In the genomic region with DNA sequence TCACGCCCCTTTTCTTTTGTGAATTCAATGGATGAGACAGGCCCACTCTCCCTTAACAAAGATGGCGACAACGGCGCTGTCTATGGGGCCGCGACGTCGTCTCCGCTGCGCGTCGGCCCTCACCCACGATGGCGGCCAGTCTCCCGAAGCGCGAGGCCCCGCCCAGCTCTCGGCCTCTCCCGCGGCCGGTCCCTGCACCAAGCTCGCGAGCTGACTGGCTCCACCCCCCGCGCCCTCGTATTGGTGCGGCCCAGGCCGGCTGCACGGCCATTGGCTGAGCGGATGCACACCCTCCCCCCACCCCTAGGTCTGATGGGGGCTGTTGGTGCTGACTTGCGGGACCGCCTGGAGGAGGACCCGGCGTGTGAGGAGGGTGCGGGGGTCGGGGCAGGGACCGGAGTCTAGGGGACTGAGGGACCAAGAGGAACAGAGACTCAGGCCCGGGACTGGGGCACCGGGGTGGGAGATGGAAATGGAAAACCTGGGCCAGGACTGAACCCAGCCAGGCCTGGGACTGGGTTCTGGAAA, we compare ENCODE assay signal across 9 cellular contexts. TPM values are rescaled to one million over a fixed set of nuclear protein-coding genes. Genes with fewer than 3 reads are reported as not detected.
DNase-seq lines count a peak whose midpoint lies in the region; ATAC-seq and TF ChIP-seq lines count a peak whose summit lies in the region.
"Had no signal": no experiment of that assay in that cellular context is flagged by ENCODE, and none has a peak within 500 bp of the region (broad histone marks: within the 10 kb centered on the region; RNA-seq: fewer than 3 reads in every experiment).

No MANE protein-coding gene starts in this region.

- H2BK5ac ChIP-seq in IMR-90 (ENCODE audit: low read depth, low read length, poor library complexity, severe bottlenecking): peak overlapping the region; percentile 75

- peak overlapping the region; percentile 34; the same call in 1 of the 2 replicates for H3K18ac ChIP-seq in IMR-90 (ENCODE audit: low read depth, low read length)

- H3K4me3 ChIP-seq in IMR-90 (ENCODE audit: insufficient read depth, low read depth, low read length) (peak overlapping the region; percentile 49), Peyer's patch (peak overlapping the region; percentile 37 to 56 (median 47)), fibroblast of mammary gland (ENCODE audit: control insufficient read depth, low read depth, low read length) (peak overlapping the region; percentile 65)

- H4K8ac ChIP-seq in IMR-90 (ENCODE audit: low read depth in 2 of 2, low read length in 2 of 2): peak overlapping the region; percentile 88 to 94

- TF ChIP-seq POLR2A in IMR-90 (IDR thresholded peaks at IDR 0.05; ENCODE audit: low read depth, low read length): no peak
- TF ChIP-seq POLR2A in Peyer's patch (IDR thresholded peaks at IDR 0.05): peak in 1 of 2 donors; percentile 56

- peaks cover 4% of the 10 kb centered on the region for H3K9me1 ChIP-seq in IMR-90 (ENCODE audit: insufficient read depth, low read length)

- H3K9ac ChIP-seq in IMR-90 (ENCODE audit: low read depth, low read length): peak overlapping the region; percentile 87

- peak overlapping the region; percentile 86 for H3K4me3 Mint-ChIP-seq in CD4-positive, alpha-beta T cell
- peak overlapping the region; percentile 86 for H3K4me3 Mint-ChIP-seq in natural killer cell
- H3K4me3 Mint-ChIP-seq in stimulated activated naive B cell treated with anti-CD40 and anti-IgM and Interleukin-4, amounts not matched to agents 10 μg/mL and 1 μg/mL and 100 μg/mL, for 72 hours: peak overlapping the region; percentile 87

- H2BK120ac ChIP-seq in IMR-90 (ENCODE audit: low read depth, low read length): 0 out of 2 replicates have a peak overlapping the region, but pooled peaks have one; percentile 38

- H2AK5ac ChIP-seq in IMR-90 (ENCODE audit: low read depth, low read length): peak overlapping the region; percentile 38

- in situ Hi-C loops in IMR-90 (cut with MboI; ENCODE audit: low sequenced_read_pairs): no loop called here

- POLR2A ChIA-PET in CD4-positive, alpha-beta T cell (lab: Charles Lee): interaction anchor here (0.8 to 3.6 kb wide), 6 partner anchors 10 to 303 kb away, joined by 3 to 38 read pairs (median 6); a partner anchor contains a TSS
- POLR2A ChIA-PET in IMR-90 (lab: Charles Lee; ENCODE audit: unreplicated experiment): interaction anchor here (0.6 kb wide), 1 partner anchor 250 kb away, joined by 17 read pairs; no protein-coding TSS in a partner anchor

- peak; percentile 88 to 97 (median 94) for DNase-seq in CD4-positive, alpha-beta T cell
- DNase-seq in IMR-90: peak; percentile 97
- peak; percentile 98 to 99 (median 99) for DNase-seq in Peyer's patch
- peak; percentile 93 for DNase-seq in activated effector memory CD4-positive, alpha-beta T cell treated with Interleukin-2 at 50 U/mL for 16 hours
- peak; percentile 95 for DNase-seq in fibroblast of mammary gland (ENCODE audit: low read depth)
- DNase-seq in natural killer cell: peak; percentile 88
- DNase-seq in stimulated activated naive B cell treated with anti-CD40 and anti-IgM and Interleukin-4, amounts not matched to agents 10 μg/mL and 1 μg/mL and 100 μg/mL, for 72 hours: peak; percentile 95

- H3K4me1 ChIP-seq in IMR-90 (ENCODE audit: control insufficient read depth, insufficient read depth, low read length): peaks cover 7% of the 10 kb centered on the region
- H3K4me1 ChIP-seq in Peyer's patch: peaks cover 0 to 54% (median 15%) of the 10 kb centered on the region in 4 donors

- peak overlapping the region; percentile 66; the same call in 1 of the 2 replicates for H4K5ac ChIP-seq in IMR-90 (ENCODE audit: low read depth, low read length)

- H2AFZ ChIP-seq in IMR-90 (replicated peaks; ENCODE audit: low read length, poor library complexity): peak overlapping the region; percentile 87

- H3K27me3 Mint-ChIP-seq in CD4-positive, alpha-beta T cell: no peaks in the 10 kb centered on the region
- no peaks in the 10 kb centered on the region for H3K27me3 Mint-ChIP-seq in natural killer cell (ENCODE audit: low read depth in 2 of 2)
- no peaks in the 10 kb centered on the region for H3K27me3 Mint-ChIP-seq in stimulated activated naive B cell treated with anti-CD40 and anti-IgM and Interleukin-4, amounts not matched to agents 10 μg/mL and 1 μg/mL and 100 μg/mL, for 72 hours

- no TSS peak for BruUV-seq in IMR-90 (replicated peaks; lab: Mats Ljungman, UMichigan)

- H3K9me3 ChIP-seq in CD4-positive, alpha-beta T cell (ENCODE audit: control insufficient read depth, low read length): no peaks in the 10 kb centered on the region
- no peaks in the 10 kb centered on the region for H3K9me3 ChIP-seq in IMR-90 (ENCODE audit: control insufficient read depth, insufficient read depth, low read length)
- no peaks in the 10 kb centered on the region for H3K9me3 ChIP-seq in Peyer's patch

- H3K9me3 Mint-ChIP-seq in CD4-positive, alpha-beta T cell: no peaks in the 10 kb centered on the region
- H3K9me3 Mint-ChIP-seq in natural killer cell: no peaks in the 10 kb centered on the region
- no peaks in the 10 kb centered on the region for H3K9me3 Mint-ChIP-seq in stimulated activated naive B cell treated with anti-CD40 and anti-IgM and Interleukin-4, amounts not matched to agents 10 μg/mL and 1 μg/mL and 100 μg/mL, for 72 hours

- peak overlapping the region; percentile 77 for H3K27ac Mint-ChIP-seq in CD4-positive, alpha-beta T cell
- H3K27ac Mint-ChIP-seq in natural killer cell: peak overlapping the region; percentile 82 to 87
- peak overlapping the region; percentile 94 for H3K27ac Mint-ChIP-seq in stimulated activated naive B cell treated with anti-CD40 and anti-IgM and Interleukin-4, amounts not matched to agents 10 μg/mL and 1 μg/mL and 100 μg/mL, for 72 hours

- no peaks in the 10 kb centered on the region for H4K20me1 ChIP-seq in IMR-90 (ENCODE audit: insufficient read depth, low read length)

- WGBS in IMR-90 (ENCODE audit: extremely low coverage in 2 of 2, insufficient read length in 1 of 2), 2 experiments: no CpG with 5 or more reads among the region's 40 CpGs

- peaks cover 6% of the 10 kb centered on the region; the same call in 1 of the 2 replicates for H3K36me3 ChIP-seq in IMR-90 (ENCODE audit: control insufficient read depth, insufficient read depth, low read length)
- peaks cover 0 to 9% (median 0%) of the 10 kb centered on the region in 3 donors for H3K36me3 ChIP-seq in Peyer's patch

- peak; percentile 77 for ATAC-seq in CD4-positive, alpha-beta T cell (ENCODE audit: poor library complexity)
- ATAC-seq in GM21360 (IDR thresholded peaks at IDR 0.05; ENCODE audit: unreplicated experiment) (peak; percentile 63), IMR-90 (ENCODE audit: low read depth) (peak; percentile 89), natural killer cell (peak; percentile 72 to 84 (median 74))
- ATAC-seq in stimulated activated naive B cell treated with anti-CD40 and anti-IgM and Interleukin-4, amounts not matched to agents 10 μg/mL and 1 μg/mL and 100 μg/mL, for 72 hours (replicated peaks): peak; percentile 78 to 81

- no peak for TF ChIP-seq RAD21 in IMR-90 (IDR thresholded peaks at IDR 0.05; ENCODE audit: low read length)

- H3K36me3 Mint-ChIP-seq in CD4-positive, alpha-beta T cell (ENCODE audit: low read depth): peaks cover 36% of the 10 kb centered on the region
- no peaks in the 10 kb centered on the region for H3K36me3 Mint-ChIP-seq in natural killer cell
- peaks cover 21 to 29% of the 10 kb centered on the region in 2 donors for H3K36me3 Mint-ChIP-seq in stimulated activated naive B cell treated with anti-CD40 and anti-IgM and Interleukin-4, amounts not matched to agents 10 μg/mL and 1 μg/mL and 100 μg/mL, for 72 hours

- peak overlapping the region; percentile 94 for H2AK9ac ChIP-seq in IMR-90 (replicated peaks; ENCODE audit: low read depth, low read length, poor library complexity)

- H3K27me3 ChIP-seq in CD4-positive, alpha-beta T cell (ENCODE audit: control insufficient read depth, insufficient read depth, low read length): no peaks in the 10 kb centered on the region
- H3K27me3 ChIP-seq in IMR-90 (ENCODE audit: control insufficient read depth, insufficient read depth, low read length): no peaks in the 10 kb centered on the region
- no peaks in the 10 kb centered on the region for H3K27me3 ChIP-seq in Peyer's patch

- H3K4me2 ChIP-seq in IMR-90 (ENCODE audit: low read depth, low read length): peak overlapping the region; percentile 90

- H3K23ac ChIP-seq in IMR-90 (ENCODE audit: low read depth, low read length): peak overlapping the region; percentile 77; the same call in 1 of the 2 replicates

- dilution Hi-C loops in IMR-90 (cut with HindIII; ENCODE audit: low sequenced_read_pairs, unreplicated experiment): no loop called here

- H2BK15ac ChIP-seq in IMR-90 (ENCODE audit: low read depth, low read length): 0 out of 3 replicates have a peak overlapping the region, but pooled peaks have one; percentile 17

- peak overlapping the region; percentile 82 for H3K56ac ChIP-seq in IMR-90 (ENCODE audit: extremely low read depth, insufficient read depth, low read length)

- H3K79me1 ChIP-seq in IMR-90 (ENCODE audit: low read depth in 1 of 2, low read length in 2 of 2): peaks cover 13 to 35% of the 10 kb centered on the region in 2 experiments

- H3K4ac ChIP-seq in IMR-90 (ENCODE audit: low read depth, low read length): peak overlapping the region; percentile 91

- CTCF ChIA-PET in CD4-positive, alpha-beta T cell (lab: Charles Lee): interaction anchor here (0.8 to 1.3 kb wide), 3 partner anchors 15 to 369 kb away, joined by 3 to 4 read pairs (median 3); a partner anchor contains a TSS
- CTCF ChIA-PET in IMR-90 (lab: Yijun Ruan, JAX): no interaction called here

- no peak overlapping the region for H2BK20ac ChIP-seq in IMR-90 (ENCODE audit: low read depth, low read length)

- H3K27ac ChIP-seq in CD4-positive, alpha-beta T cell (ENCODE audit: low read depth, low read length): peak overlapping the region; percentile 58
- peak overlapping the region; percentile 84 for H3K27ac ChIP-seq in IMR-90 (ENCODE audit: insufficient read depth, low read length)
- H3K27ac ChIP-seq in Peyer's patch: peak overlapping the region; percentile 73 to 90 (median 88)

- intact Hi-C loops in CD4-positive, alpha-beta T cell (cut with DNase I, micrococcal nuclease): loop anchor here in 1 of 2 experiments (1.0 to 10.0 kb wide), 2 partner anchors 10 to 371 kb away; a partner anchor contains a TSS
- intact Hi-C loops in IMR-90 (cut with micrococcal nuclease): no loop called here
- intact Hi-C loops in natural killer cell (cut with micrococcal nuclease): no loop called here

- H3K14ac ChIP-seq in IMR-90 (replicated peaks; ENCODE audit: low read depth, low read length): peak overlapping the region; percentile 91

- TF ChIP-seq CTCF in CD4-positive, alpha-beta T cell (IDR thresholded peaks at IDR 0.05): no peak
- TF ChIP-seq CTCF in IMR-90 (conservative IDR thresholded peaks at IDR 0.05; ENCODE audit: low read depth, low read length): no peak
- TF ChIP-seq CTCF in Peyer's patch (IDR thresholded peaks at IDR 0.05): peak in 2 of 6 experiments; percentile 4 to 8
- no peak for TF ChIP-seq CTCF in fibroblast of mammary gland (conservative IDR thresholded peaks at IDR 0.05; ENCODE audit: control insufficient read depth, insufficient read depth, low read depth, low read length)
- no peak for TF ChIP-seq CTCF in natural killer cell (IDR thresholded peaks at IDR 0.05)

- peak overlapping the region; percentile 84 for H4K91ac ChIP-seq in IMR-90 (ENCODE audit: insufficient read depth, low read depth, low read length)

- H3K4me1 Mint-ChIP-seq in CD4-positive, alpha-beta T cell (ENCODE audit: low read depth): peaks cover 40% of the 10 kb centered on the region
- H3K4me1 Mint-ChIP-seq in natural killer cell: peaks cover 40 to 61% of the 10 kb centered on the region in 2 donors
- H3K4me1 Mint-ChIP-seq in stimulated activated naive B cell treated with anti-CD40 and anti-IgM and Interleukin-4, amounts not matched to agents 10 μg/mL and 1 μg/mL and 100 μg/mL, for 72 hours: peaks cover 48 to 69% of the 10 kb centered on the region in 2 donors

RNA-seq across cellular contexts. Expression of a gene that starts 4.8 kb away (rescaled TPM):
- 10 to 100 TPM; 14.1 to 15.3 TPM for total RNA-seq in CD4-positive, alpha-beta T cell
- total RNA-seq in IMR-90 (2012; rRNA removed): 1.6 and 1.7 TPM in 2 replicates
- polyA plus RNA-seq in IMR-90 (2012; rRNA removed): 9.9 and 11.9 TPM in 2 replicates
- polyA plus RNA-seq in IMR-90 (2012; cell fraction: cytosol; rRNA removed): 10.3 and 12.8 TPM in 2 replicates
- 24.1 and 56.8 TPM in 2 replicates for polyA plus RNA-seq in IMR-90 (2012; cell fraction: nucleus; rRNA removed; ENCODE audit: low replicate concordance)
- 100 to 1,000 TPM in 2 of 4 donors, 10 to 100 TPM in 2; 34.7 to 121 (median 96.7) TPM for total RNA-seq in Peyer's patch
- 10 to 100 TPM; 18.6 to 28.3 (median 23.2) TPM for total RNA-seq in natural killer cell

RNA-seq across cellular contexts. Expression of a gene that starts 5.2 kb away (rescaled TPM):
- 1,000 to 10,000 TPM; 2,820 to 2,913 TPM for total RNA-seq in CD4-positive, alpha-beta T cell
- 1,909 and 2,552 TPM in 2 replicates for total RNA-seq in IMR-90 (2012; rRNA removed)
- 1,897 and 2,254 TPM in 2 replicates for polyA plus RNA-seq in IMR-90 (2012; rRNA removed)
- 2,745 and 3,594 TPM in 2 replicates for polyA plus RNA-seq in IMR-90 (2012; cell fraction: cytosol; rRNA removed)
- polyA plus RNA-seq in IMR-90 (2012; cell fraction: nucleus; rRNA removed; ENCODE audit: low replicate concordance): 695 and 912 TPM in 2 replicates
- total RNA-seq in Peyer's patch: 1,000 to 10,000 TPM; 1,077 to 1,595 (median 1,505) TPM
- 1,000 to 10,000 TPM in 2 of 3 donors, 100 to 1,000 TPM in 1; 900 to 1,086 (median 1,066) TPM for total RNA-seq in natural killer cell

RNA-seq across cellular contexts. Expression of a gene that starts 9.3 kb away (rescaled TPM):
- 1 to 10 TPM; 1.6 to 2.6 TPM for total RNA-seq in CD4-positive, alpha-beta T cell
- total RNA-seq in IMR-90 (2012; rRNA removed) (0.36 and 0.56 TPM in 2 replicates), Peyer's patch (100 to 1,000 TPM in 3 of 4 donors, 10 to 100 TPM in 1; 58.6 to 203 (median 130) TPM), natural killer cell (1 to 10 TPM in 2 of 3 donors, under 1 TPM in 1; 0.70 to 1.3 (median 1.1) TPM)
- 0.05 and 0.17 TPM in 2 replicates for polyA plus RNA-seq in IMR-90 (2012; rRNA removed)
- not detected in 2 replicates for polyA plus RNA-seq in IMR-90 (2012; cell fraction: cytosol; rRNA removed)
- polyA plus RNA-seq in IMR-90 (2012; cell fraction: nucleus; rRNA removed; ENCODE audit: low replicate concordance): 0.11 and 0.25 TPM in 2 replicates
- total RNA-seq: glomerular endothelial cell had no signal

RNA-seq across cellular contexts. Expression of a gene that starts 13.0 kb away (rescaled TPM):
- total RNA-seq in CD4-positive, alpha-beta T cell: 10 to 100 TPM; 48.3 to 55.6 TPM
- total RNA-seq in IMR-90 (2012; rRNA removed) (2.5 and 3.6 TPM in 2 replicates), Peyer's patch (10 to 100 TPM in 3 of 4 donors, 1 to 10 TPM in 1; 9.9 to 51.5 (median 35.8) TPM), natural killer cell (10 to 100 TPM; 16.4 to 31.2 (median 24.3) TPM)
- polyA plus RNA-seq in IMR-90 (2012; rRNA removed): 3.0 and 3.6 TPM in 2 replicates
- polyA plus RNA-seq in IMR-90 (2012; cell fraction: cytosol; rRNA removed): 2.9 and 6.3 TPM in 2 replicates
- polyA plus RNA-seq in IMR-90 (2012; cell fraction: nucleus; rRNA removed; ENCODE audit: low replicate concordance): 2.2 and 2.6 TPM in 2 replicates

RNA-seq across cellular contexts. Expression of a gene that starts 17.6 kb away (rescaled TPM):
- not detected for total RNA-seq in CD4-positive, alpha-beta T cell
- total RNA-seq in IMR-90 (2012; rRNA removed): not detected in 2 replicates
- polyA plus RNA-seq in IMR-90 (2012; rRNA removed): not detected in 2 replicates
- not detected in 2 replicates for polyA plus RNA-seq in IMR-90 (2012; cell fraction: cytosol; rRNA removed)
- polyA plus RNA-seq in IMR-90 (2012; cell fraction: nucleus; rRNA removed; ENCODE audit: low replicate concordance): not detected in 2 replicates
- not detected for total RNA-seq in Peyer's patch
- total RNA-seq in natural killer cell: not detected
- total RNA-seq: glomerular endothelial cell had no signal

Comparison
In these comparisons a context has a peak if more than half of its experiments do, and no peak if none do; other contexts are left out.
1. Peak in every context shown above with its lines: DNase-seq, ATAC-seq, H3K4me3 ChIP-seq and H3K27ac ChIP-seq.
2. RNA of a gene that starts 9.3 kb away (total RNA-seq): 58.6 to 203 TPM in Peyer's patch; 1.6 to 2.6 TPM in CD4-positive, alpha-beta T cell, 0.70 to 1.3 TPM in natural killer cell and 0.36 to 0.56 TPM in IMR-90; every median in the first group is over 10 times any median in the second.